ENCODE assay signal across 1 cellular context in genomic region chr1:110620250-110620615, GRCh38.
TF ChIP-seq lines count a peak whose summit lies in the region.

No MANE protein-coding gene starts in this region.

TF ChIP-seq in K562, 482 proteins besides CTCF, POLR2A, EP300 and RAD21 (continued from another document):
- no peak for TF ChIP-seq PRDM10 (IDR thresholded peaks at IDR 0.05; ENCODE audit: partially characterized antibody)
